ENCODE assay signal across 2 cellular contexts in the genomic region with DNA sequence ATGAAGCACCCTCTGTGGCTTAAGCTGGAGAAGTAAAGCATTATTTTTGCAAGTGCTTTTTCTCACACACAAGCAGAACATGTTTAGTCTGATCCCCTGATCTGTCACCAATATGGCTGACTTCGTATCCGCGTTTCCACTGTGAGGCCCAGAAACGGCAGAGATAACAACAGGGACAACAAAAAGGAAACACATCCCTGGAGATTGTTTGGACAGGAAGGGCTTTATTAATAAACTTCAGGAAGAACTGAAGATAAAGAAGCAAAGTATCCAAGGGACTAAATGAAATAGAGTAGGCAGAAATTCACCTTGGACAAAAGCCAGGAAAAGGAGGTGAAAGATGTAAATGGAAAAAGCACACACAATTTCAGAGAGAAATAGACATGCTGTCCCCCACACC.
TF ChIP-seq lines count a peak whose summit lies in the region.

No MANE protein-coding gene starts in this region.

TF ChIP-seq in liver, 16 proteins besides CTCF, POLR2A, EP300 and RAD21 (continued from another document):
- TF ChIP-seq SP1 (IDR thresholded peaks at IDR 0.05): no peak
- TF ChIP-seq, protein P1, sequence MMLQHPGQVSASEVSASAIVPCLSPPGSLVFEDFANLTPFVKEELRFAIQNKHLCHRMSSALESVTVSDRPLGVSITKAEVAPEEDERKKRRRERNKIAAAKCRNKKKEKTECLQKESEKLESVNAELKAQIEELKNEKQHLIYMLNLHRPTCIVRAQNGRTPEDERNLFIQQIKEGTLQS (IDR thresholded peaks at IDR 0.05): no peak
- TF ChIP-seq, protein P2, sequence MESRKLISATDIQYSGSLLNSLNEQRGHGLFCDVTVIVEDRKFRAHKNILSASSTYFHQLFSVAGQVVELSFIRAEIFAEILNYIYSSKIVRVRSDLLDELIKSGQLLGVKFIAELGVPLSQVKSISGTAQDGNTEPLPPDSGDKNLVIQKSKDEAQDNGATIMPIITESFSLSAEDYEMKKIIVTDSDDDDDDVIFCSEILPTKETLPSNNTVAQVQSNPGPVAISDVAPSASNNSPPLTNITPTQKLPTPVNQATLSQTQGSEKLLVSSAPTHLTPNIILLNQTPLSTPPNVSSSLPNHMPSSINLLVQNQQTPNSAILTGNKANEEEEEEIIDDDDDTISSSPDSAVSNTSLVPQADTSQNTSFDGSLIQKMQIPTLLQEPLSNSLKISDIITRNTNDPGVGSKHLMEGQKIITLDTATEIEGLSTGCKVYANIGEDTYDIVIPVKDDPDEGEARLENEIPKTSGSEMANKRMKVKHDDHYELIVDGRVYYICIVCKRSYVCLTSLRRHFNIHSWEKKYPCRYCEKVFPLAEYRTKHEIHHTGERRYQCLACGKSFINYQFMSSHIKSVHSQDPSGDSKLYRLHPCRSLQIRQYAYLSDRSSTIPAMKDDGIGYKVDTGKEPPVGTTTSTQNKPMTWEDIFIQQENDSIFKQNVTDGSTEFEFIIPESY (IDR thresholded peaks at IDR 0.05): no peak
- TF ChIP-seq FOXA1 (IDR thresholded peaks at IDR 0.05): no peak
- TF ChIP-seq YY1 (IDR thresholded peaks at IDR 0.05): peak; percentile 62

TF ChIP-seq in HepG2, 621 proteins besides CTCF, POLR2A, EP300 and RAD21 (continued from another document):
- TF ChIP-seq SMC3 (IDR thresholded peaks at IDR 0.05; ENCODE audit: low read length) (no peak), SYNCRIP (IDR thresholded peaks at IDR 0.05; ENCODE audit: insufficient read depth, low read depth, low read length) (no peak), ZNF224 (CRISPR knock-in tag; IDR thresholded peaks at IDR 0.05) (no peak), CENPX (CRISPR knock-in tag; IDR thresholded peaks at IDR 0.05) (no peak), SRF (IDR thresholded peaks at IDR 0.05; ENCODE audit: low read depth, low read length) (no peak)
